11 cellular contexts compared by ENCODE assay signal in the genomic region with DNA sequence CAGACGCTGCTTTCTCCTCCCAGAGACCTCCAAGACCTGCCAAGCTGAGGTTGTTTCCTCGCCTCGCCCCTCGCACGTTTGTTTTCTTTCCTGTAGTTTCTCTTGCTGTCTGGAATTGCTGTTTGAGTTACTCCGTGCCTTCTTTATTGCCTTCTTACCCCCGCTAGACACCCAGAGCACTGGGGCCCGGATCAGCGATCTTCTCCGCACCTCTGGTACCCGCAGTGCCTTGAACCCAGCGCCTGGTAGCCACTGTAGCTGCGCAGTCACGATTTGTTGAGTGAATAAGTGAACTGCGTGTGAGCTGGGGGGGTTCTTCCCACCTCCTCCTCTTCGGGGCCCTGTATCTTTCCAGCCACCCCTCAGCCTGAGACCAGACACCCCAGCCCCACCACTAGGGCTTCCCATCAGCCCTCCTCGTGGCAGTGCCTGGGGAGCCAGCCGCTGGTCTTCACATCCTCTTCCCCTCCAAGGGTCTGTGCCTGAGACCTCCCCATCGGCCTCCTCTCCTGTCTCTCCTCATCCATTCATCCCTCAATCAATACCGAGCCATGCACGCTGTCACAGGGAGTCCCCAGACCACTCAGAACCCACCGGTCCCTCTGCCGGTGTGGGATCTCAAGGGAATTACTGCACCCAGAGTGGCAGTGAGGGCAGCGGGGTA. TPM values are rescaled to one million over a fixed set of nuclear protein-coding genes. Genes with fewer than 3 reads are reported as not detected.
DNase-seq lines count a peak whose midpoint lies in the region; ATAC-seq, FAIRE-seq and TF ChIP-seq lines count a peak whose summit lies in the region.
"Had no signal": no experiment of that assay in that cellular context is flagged by ENCODE, and none has a peak within 500 bp of the region (broad histone marks: within the 10 kb centered on the region; RNA-seq: fewer than 3 reads in every experiment).

No MANE protein-coding gene starts in this region.

- TF ChIP-seq EP300 in H1 (IDR thresholded peaks at IDR 0.05; ENCODE audit: borderline replicate concordance in 1 of 2, low read depth in 2 of 2, low read length in 2 of 2), result no peak

- H3K23ac ChIP-seq in H1 (ENCODE audit: insufficient read length), result no peak overlapping the region

- no peak for ATAC-seq in activated T-helper 17 cell treated with anti-CD3 and anti-CD28 coated beads, Interleukin-2, amount 50 U/mL, for 72 hours (replicated peaks)
- ATAC-seq in GM18520 (IDR thresholded peaks at IDR 0.05; ENCODE audit: unreplicated experiment), result no peak

- H3K27ac ChIP-seq in A673 (ENCODE audit: low read depth, low read length, poor library complexity, severe bottlenecking) (no peak overlapping the region), H1 (ENCODE audit: low read depth, low read length) (no peak overlapping the region), WERI-Rb-1 (no peak overlapping the region)

- no peak for TF ChIP-seq POLR2A in H1 (IDR thresholded peaks at IDR 0.05; ENCODE audit: control extremely low read depth in 1 of 2, low read depth in 2 of 2, low read length in 2 of 2)

- H3K4me1 Mint-ChIP-seq in nephron, result peaks cover 47% of the 10 kb centered on the region
- H3K4me1 Mint-ChIP-seq in activated T-helper 17 cell treated with anti-CD3 and anti-CD28 coated beads, Interleukin-2, amount 50 U/mL, for 72 hours, result no peaks in the 10 kb centered on the region

- H3K56ac ChIP-seq in H1 (replicated peaks; ENCODE audit: insufficient read length, low read depth, low read length), result no peak overlapping the region

- H3K9ac ChIP-seq in H1 (replicated peaks in 1 of 4; ENCODE audit: extremely low read depth in 1 of 4, low read depth in 3 of 4, low read length in 3 of 4), result no peak overlapping the region

- H2BK15ac ChIP-seq in H1 (ENCODE audit: low read length), result peak overlapping the region; percentile 61; the same call in 1 of the 2 replicates

- CTCF ChIA-PET in A673 (lab: Charles Lee), result no interaction called here
- CTCF ChIA-PET in H1 (lab: Charles Lee; ENCODE audit: partially characterized antibody), result interaction anchor here (1.9 kb wide), 1 partner anchor 62 kb away, joined by 8 read pairs; a partner anchor contains a TSS

- peaks cover 64% of the 10 kb centered on the region for H3K27me3 ChIP-seq in A673 (replicated peaks; ENCODE audit: insufficient read depth, low read depth, low read length, poor library complexity)
- H3K27me3 ChIP-seq in H1 (replicated peaks in 1 of 4; ENCODE audit: control insufficient read depth in 3 of 4, extremely low read depth in 1 of 4, insufficient read depth in 3 of 4, low read length in 3 of 4), result peaks cover 33 to 76% (median 75%) of the 10 kb centered on the region in 4 experiments
- H3K27me3 ChIP-seq in WERI-Rb-1 (ENCODE audit: insufficient read depth, low read depth, severe bottlenecking), result peaks cover 62% of the 10 kb centered on the region

- H3K9me3 Mint-ChIP-seq in nephron, result no peaks in the 10 kb centered on the region
- no peaks in the 10 kb centered on the region for H3K9me3 Mint-ChIP-seq in activated T-helper 17 cell treated with anti-CD3 and anti-CD28 coated beads, Interleukin-2, amount 50 U/mL, for 72 hours

- H3K14ac ChIP-seq in H1 (ENCODE audit: insufficient read length), result no peak overlapping the region

- no peak overlapping the region for H4K5ac ChIP-seq in H1 (ENCODE audit: insufficient read length, low read depth, low read length)

- H3K36me3 Mint-ChIP-seq in nephron (ENCODE audit: low read depth), result no peaks in the 10 kb centered on the region
- peaks cover 6% of the 10 kb centered on the region for H3K36me3 Mint-ChIP-seq in activated T-helper 17 cell treated with anti-CD3 and anti-CD28 coated beads, Interleukin-2, amount 50 U/mL, for 72 hours (ENCODE audit: low read depth)

- H3K27me3 Mint-ChIP-seq in nephron (ENCODE audit: low read depth), result peaks cover 79% of the 10 kb centered on the region
- peaks cover 43% of the 10 kb centered on the region for H3K27me3 Mint-ChIP-seq in activated T-helper 17 cell treated with anti-CD3 and anti-CD28 coated beads, Interleukin-2, amount 50 U/mL, for 72 hours

- no peak overlapping the region for H2BK120ac ChIP-seq in H1 (replicated peaks; ENCODE audit: low read depth, low read length)

- BruUV-seq in A673 (replicated peaks; lab: Mats Ljungman, UMichigan), result no TSS peak

- no peak overlapping the region for H2AFZ ChIP-seq in H1 (ENCODE audit: low read length)

- peak overlapping the region; percentile 71 to 98 for H3K4me2 ChIP-seq in H1 (ENCODE audit: insufficient read depth in 1 of 2, low read depth in 2 of 2, low read length in 2 of 2)

- no peaks in the 10 kb centered on the region for H4K20me1 ChIP-seq in H1 (replicated peaks in 1 of 2; ENCODE audit: control insufficient read depth in 1 of 2, insufficient read depth in 2 of 2, low read length in 2 of 2)

- peaks cover 24% of the 10 kb centered on the region for H3K23me2 ChIP-seq in H1 (ENCODE audit: low read depth, low read length)

- H3K4me3 ChIP-seq in A673 (ENCODE audit: low read depth, low read length, poor library complexity, severe bottlenecking) (peak overlapping the region; percentile 50), H1 (ENCODE audit: extremely low read depth in 1 of 4, insufficient read depth in 2 of 4, low read depth in 3 of 4, low read length in 4 of 4) (peak overlapping the region; percentile 65 to 78 (median 74)), WERI-Rb-1 (ENCODE audit: low read depth, low read length) (no peak overlapping the region)

- no peak for FAIRE-seq in H1 (lab: Jason Lieb, UNC)

- peak overlapping the region; percentile 13; the same call in 1 of the 2 replicates for H2BK20ac ChIP-seq in H1 (ENCODE audit: low read length)

- no peak for TF ChIP-seq RAD21 in H1 (IDR thresholded peaks at IDR 0.05 in 1 of 2, conservative IDR thresholded peaks at IDR 0.05 in 1 of 2; ENCODE audit: low read depth in 2 of 2, low read length in 2 of 2)

- 28% methylated on average over 24 of the region's 24 CpGs; no CpG with 5 or more reads in 1 of the 2 experiments for WGBS in H1 (ENCODE audit: extremely low coverage in 1 of 2, insufficient coverage in 1 of 2, insufficient read length in 1 of 2, insufficient replicate concordance in 2 of 2, low coverage in 1 of 2, low lambda C conversion rate in 2 of 2, missing lambda C conversion rate in 1 of 2), 2 experiments

- peak overlapping the region; percentile 17 for H4K91ac ChIP-seq in H1 (replicated peaks; ENCODE audit: insufficient read length, low read length)

- no peak overlapping the region for H3K4ac ChIP-seq in H1 (replicated peaks; ENCODE audit: insufficient read length, low read depth, low read length)

- peak overlapping the region; percentile 80 to 86 (median 83) for H3K4me3 Mint-ChIP-seq in nephron
- no peak overlapping the region for H3K4me3 Mint-ChIP-seq in activated T-helper 17 cell treated with anti-CD3 and anti-CD28 coated beads, Interleukin-2, amount 50 U/mL, for 72 hours

- H3K79me1 ChIP-seq in H1 (ENCODE audit: low read depth, low read length), result no peaks in the 10 kb centered on the region

- H2AK5ac ChIP-seq in H1 (ENCODE audit: low read depth, low read length), result no peak overlapping the region

- intact Hi-C loops in A673 (cut with micrococcal nuclease; ENCODE audit: unreplicated experiment), result no loop called here

- no peak overlapping the region for H2BK5ac ChIP-seq in H1 (ENCODE audit: low read depth, low read length)

- POLR2A ChIA-PET in A673 (lab: Charles Lee; ENCODE audit: low non-redundant PET) (no interaction called here), H1 (lab: Charles Lee; ENCODE audit: partially characterized antibody) (no interaction called here)

- no peaks in the 10 kb centered on the region for H3K36me3 ChIP-seq in A673 (ENCODE audit: insufficient read depth, low read length, poor library complexity, severe bottlenecking)
- H3K36me3 ChIP-seq in H1 (ENCODE audit: control insufficient read depth in 2 of 4, insufficient read depth in 4 of 4, low read length in 3 of 4), result no peaks in the 10 kb centered on the region
- no peaks in the 10 kb centered on the region for H3K36me3 ChIP-seq in WERI-Rb-1
- H3K36me3 ChIP-seq: prostate gland had no signal

- no peak for TF ChIP-seq CTCF in A673 (conservative IDR thresholded peaks at IDR 0.05; ENCODE audit: low read depth, low read length)
- no peak for TF ChIP-seq CTCF in H1 (IDR thresholded peaks at IDR 0.05; ENCODE audit: control extremely low read depth in 1 of 3, insufficient read depth in 1 of 3, low read depth in 1 of 3, low read length in 3 of 3)
- no peak for TF ChIP-seq CTCF in nephron (IDR thresholded peaks at IDR 0.05; ENCODE audit: unreplicated experiment in 3 of 3)
- TF ChIP-seq CTCF in WERI-Rb-1 (IDR thresholded peaks at IDR 0.05; ENCODE audit: low read depth, low read length), result no peak

- DNase-seq in A673 (ENCODE audit: low spot score) (no peak), NAMALWA (ENCODE audit: low spot score) (peak; percentile 53), H1 (ENCODE audit: low read depth in 1 of 2, low spot score in 2 of 2) (no peak), WERI-Rb-1 (no peak)
- no peak for DNase-seq in activated CD4-positive, alpha-beta T cell treated with anti-CD3 and anti-CD28 coated beads for 48 hours
- DNase-seq: activated CD4-positive, alpha-beta T cell treated with anti-CD3 and anti-CD28 coated beads for 4 hours; cortex of kidney had no signal

- H3K4me1 ChIP-seq in A673 (ENCODE audit: insufficient read depth, low read length, poor library complexity, severe bottlenecking), result no peaks in the 10 kb centered on the region
- peaks cover 16 to 41% (median 33%) of the 10 kb centered on the region in 4 experiments for H3K4me1 ChIP-seq in H1 (replicated peaks in 1 of 4; ENCODE audit: control insufficient read depth in 3 of 4, insufficient read depth in 4 of 4, low read length in 3 of 4)

- peak overlapping the region; percentile 71 for H3K18ac ChIP-seq in H1 (ENCODE audit: extremely low read depth, low read length)

- H3K27ac Mint-ChIP-seq in nephron, result peak overlapping the region; percentile 29 to 94 (median 62)
- H3K27ac Mint-ChIP-seq in activated T-helper 17 cell treated with anti-CD3 and anti-CD28 coated beads, Interleukin-2, amount 50 U/mL, for 72 hours, result no peak overlapping the region

- no peak overlapping the region for H4K8ac ChIP-seq in H1 (ENCODE audit: extremely low read depth, insufficient read depth, low read length)

- H3K9me3 ChIP-seq in A673 (ENCODE audit: low read depth, low read length, poor library complexity, severe bottlenecking) (no peaks in the 10 kb centered on the region), H1 (ENCODE audit: insufficient read depth in 2 of 2, low read depth in 1 of 2, low read length in 1 of 2) (no peaks in the 10 kb centered on the region), WERI-Rb-1 (ENCODE audit: severe bottlenecking) (no peaks in the 10 kb centered on the region)
- H3K9me3 ChIP-seq: prostate gland had no signal

- H2BK12ac ChIP-seq in H1 (ENCODE audit: low read depth, low read length), result 0 out of 2 replicates have a peak overlapping the region, but pooled peaks have one; percentile 50

- H3K79me2 ChIP-seq in H1 (ENCODE audit: control insufficient read depth in 1 of 2, insufficient read depth in 2 of 2, low read length in 2 of 2), result no peaks in the 10 kb centered on the region

RNA-seq across cellular contexts. Expression of a gene that starts 0.8 kb away (rescaled TPM):
- 7.5 and 18.9 TPM in 2 replicates for total RNA-seq in A673 (2021)
- total RNA-seq in H1 (2021; fragmentation: NEBNext Ultra II Directional; extraction: Animal tissue kit (Norgen Biotek cat#: 25700)), result 7.2 and 9.2 TPM in 2 replicates
- 14.7 and 29.5 TPM in 2 replicates for polyA plus RNA-seq in H1 (2011; rRNA removed)
- 19.0 TPM for polyA plus RNA-seq in H1 (2011; cell fraction: cytosol; rRNA removed)
- polyA plus RNA-seq in H1 (2011; cell fraction: nucleus; rRNA removed), result 26.5 TPM
- 4.3 to 11.0 TPM (median 8.6 TPM) in 4 replicates for polyA plus RNA-seq in H1 (2012, experiment 1 of 2)
- polyA plus RNA-seq in H1 (2012, experiment 2 of 2), result 4.3 TPM
- polyA plus RNA-seq in H1 (2013, experiment 1 of 2), result 8.0 TPM
- polyA plus RNA-seq in H1 (2013, experiment 2 of 2), result 9.6 TPM
- polyA minus RNA-seq in H1 (2011; rRNA and poly(A)+ RNA removed), result 6.7 and 12.4 TPM in 2 replicates
- polyA minus RNA-seq in H1 (2011; cell fraction: cytosol; rRNA and poly(A)+ RNA removed), result 14.2 TPM
- polyA minus RNA-seq in H1 (2011; cell fraction: nucleus; rRNA and poly(A)+ RNA removed), result 13.2 TPM
- not detected for total RNA-seq in activated T-helper 17 cell treated with anti-CD3 and anti-CD28 coated beads, Interleukin-2, amount 50 U/mL, for 72 hours
